In the genomic region with DNA sequence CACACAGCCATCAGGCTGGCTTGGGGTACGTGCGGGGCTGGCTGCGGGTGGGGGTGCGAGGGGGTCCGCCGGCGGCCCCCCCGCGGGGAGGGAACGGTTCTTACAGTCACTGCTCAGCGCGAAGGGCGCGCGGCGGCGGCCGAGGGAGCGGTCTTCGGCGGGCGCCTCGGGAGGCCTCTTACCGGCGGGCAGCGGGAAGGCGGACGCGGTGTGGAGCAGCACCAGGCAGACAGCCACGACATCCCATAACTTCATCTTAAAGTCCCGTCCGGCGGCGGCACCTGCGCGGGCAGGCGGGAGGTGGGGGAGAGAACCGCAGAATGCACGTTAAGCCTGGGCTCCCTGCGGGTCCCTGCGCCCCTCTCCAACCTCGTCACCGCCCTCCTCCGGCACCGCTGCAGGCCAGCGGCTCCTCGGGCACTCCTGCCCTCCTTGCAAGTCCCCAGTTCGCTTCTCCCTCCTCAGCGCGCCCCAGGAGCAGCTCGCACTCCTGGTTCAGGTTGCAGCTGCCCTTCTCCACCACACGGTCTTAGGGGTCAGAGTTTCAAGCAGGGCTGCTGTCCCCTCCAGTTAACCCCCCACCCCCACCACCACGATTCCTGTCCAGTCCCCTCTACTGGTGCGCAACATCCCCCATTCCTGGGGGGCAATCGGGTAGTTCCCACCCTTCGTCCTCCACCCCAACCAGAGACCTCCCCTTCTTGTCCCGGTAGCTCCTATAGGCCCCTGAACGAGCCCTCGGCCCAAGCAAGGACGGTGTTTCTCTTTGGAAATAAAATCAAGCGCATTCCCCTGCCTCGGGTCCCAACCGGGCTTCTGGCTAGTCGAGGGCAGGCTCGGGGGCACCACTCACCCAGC, we compare ENCODE assay signal across 10 cellular contexts. TPM values are rescaled to one million over a fixed set of nuclear protein-coding genes. Genes with fewer than 3 reads are reported as not detected.
DNase-seq lines count a peak whose midpoint lies in the region; FAIRE-seq and TF ChIP-seq lines count a peak whose summit lies in the region.
"Had no signal": no experiment of that assay in that cellular context is flagged by ENCODE, and none has a peak within 500 bp of the region (broad histone marks: within the 10 kb centered on the region; RNA-seq: fewer than 3 reads in every experiment).

No MANE protein-coding gene starts in this region.

- peaks cover 27% of the 10 kb centered on the region for H3K4me1 Mint-ChIP-seq in activated CD4-positive, alpha-beta memory T cell treated with anti-CD3 and anti-CD28 coated beads for 36 hours (ENCODE audit: low read depth)

- no peak for DNase-seq in brain microvascular endothelial cell
- no peak for DNase-seq in kidney epithelial cell (ENCODE audit: low read depth)
- DNase-seq in stomach, result no peak
- DNase-seq in activated CD4-positive, alpha-beta memory T cell treated with anti-CD3 and anti-CD28 coated beads for 36 hours, result no peak
- DNase-seq in GM12892 (ENCODE audit: insufficient read length), result no peak
- no peak for DNase-seq in activated CD4-positive, alpha-beta T cell treated with anti-CD3 and anti-CD28 coated beads, Interleukin-2, amount 50 U/mL, for 1 hour

- H3K4me3 ChIP-seq in HUES64 (ENCODE audit: low read length) (peak overlapping the region; percentile 56), brain microvascular endothelial cell (ENCODE audit: low read depth, low read length) (peak overlapping the region; percentile 55), kidney epithelial cell (ENCODE audit: low read depth, low read length) (peak overlapping the region; percentile 37), stomach (peak overlapping the region; percentile 29 to 38 (median 36))

- peak; percentile 22 for TF ChIP-seq CTCF in brain microvascular endothelial cell (IDR thresholded peaks at IDR 0.05; ENCODE audit: low read depth, low read length, missing control alignments)
- TF ChIP-seq CTCF in kidney epithelial cell (IDR thresholded peaks at IDR 0.05; ENCODE audit: insufficient read depth, low read length, poor library complexity, severe bottlenecking), result peak; percentile 16
- no peak for TF ChIP-seq CTCF in stomach (IDR thresholded peaks at IDR 0.05)

- TF ChIP-seq EP300 in stomach (IDR thresholded peaks at IDR 0.05), result no peak

- in situ Hi-C loops in brain microvascular endothelial cell (cut with HindIII; ENCODE audit: low pct_ligation_motif_present, low sequenced_read_pairs), result loop anchor here (25.0 kb wide), 1 partner anchor 353 kb away; no protein-coding TSS in a partner anchor

- no peaks in the 10 kb centered on the region for H3K36me3 Mint-ChIP-seq in activated CD4-positive, alpha-beta memory T cell treated with anti-CD3 and anti-CD28 coated beads for 36 hours

- H3K36me3 ChIP-seq in HUES64 (ENCODE audit: insufficient read depth, low read length), result no peaks in the 10 kb centered on the region
- H3K36me3 ChIP-seq in brain microvascular endothelial cell (replicated peaks), result no peaks in the 10 kb centered on the region
- H3K36me3 ChIP-seq in kidney epithelial cell (ENCODE audit: control insufficient read depth, insufficient read depth, low read length), result no peaks in the 10 kb centered on the region
- H3K36me3 ChIP-seq in stomach, result no peaks in the 10 kb centered on the region

- WGBS in HUES64, result 5% methylated on average over 65 of the region's 65 CpGs
- WGBS in stomach, 5 donors, result 12 to 35% (median 14%) methylated on average over 27 to 65 of the region's 65 CpGs

- H3K9ac ChIP-seq in HUES64 (ENCODE audit: low read depth, low read length), result peak overlapping the region; percentile 11; the same call in 1 of the 2 replicates

- H3K9me3 ChIP-seq in HUES64 (ENCODE audit: insufficient read depth, low read depth, low read length) (no peaks in the 10 kb centered on the region), stomach (no peaks in the 10 kb centered on the region)

- H3K27me3 ChIP-seq in HUES64 (ENCODE audit: insufficient read depth, low read length) (peaks cover 90% of the 10 kb centered on the region), brain microvascular endothelial cell (replicated peaks) (peaks cover 18% of the 10 kb centered on the region), kidney epithelial cell (ENCODE audit: control insufficient read depth, insufficient read depth, low read length) (peaks cover 49% of the 10 kb centered on the region), stomach (peaks cover 8 to 79% (median 62%) of the 10 kb centered on the region in 3 donors)

- CTCF ChIA-PET in activated CD4-positive, alpha-beta memory T cell treated with anti-CD3 and anti-CD28 coated beads for 36 hours (lab: Charles Lee), result interaction anchor here (0.8 kb wide), 1 partner anchor 421 kb away, joined by 3 read pairs; no protein-coding TSS in a partner anchor

- POLR2A ChIA-PET in activated CD4-positive, alpha-beta memory T cell treated with anti-CD3 and anti-CD28 coated beads for 36 hours (lab: Charles Lee), result no interaction called here

- no peaks in the 10 kb centered on the region for H3K9me3 Mint-ChIP-seq in activated CD4-positive, alpha-beta memory T cell treated with anti-CD3 and anti-CD28 coated beads for 36 hours

- FAIRE-seq in GM12892 (lab: Jason Lieb, UNC), result no peak

- H3K4me3 Mint-ChIP-seq in activated CD4-positive, alpha-beta memory T cell treated with anti-CD3 and anti-CD28 coated beads for 36 hours, result no peak overlapping the region

- H3K27me3 Mint-ChIP-seq in activated CD4-positive, alpha-beta memory T cell treated with anti-CD3 and anti-CD28 coated beads for 36 hours, result peaks cover 79% of the 10 kb centered on the region

- TF ChIP-seq POLR2A in stomach (IDR thresholded peaks at IDR 0.05) (no peak), GM12892 (IDR thresholded peaks at IDR 0.05; ENCODE audit: low read depth, low read length) (no peak)

- intact Hi-C loops in stomach (cut with DNase I; ENCODE audit: low total_unique reads), result loop anchor here (5.0 kb wide), 1 partner anchor 358 kb away; no protein-coding TSS in a partner anchor
- intact Hi-C loops in activated CD4-positive, alpha-beta memory T cell treated with anti-CD3 and anti-CD28 coated beads for 36 hours (cut with micrococcal nuclease), result no loop called here

- H3K4me1 ChIP-seq in HUES64 (ENCODE audit: insufficient read depth, low read length) (peaks cover 28% of the 10 kb centered on the region), stomach (peaks cover 29 to 69% (median 48%) of the 10 kb centered on the region in 4 donors)

- H3K27ac ChIP-seq in HUES64 (ENCODE audit: low read depth, low read length) (no peak overlapping the region), brain microvascular endothelial cell (no peak overlapping the region), stomach (peak overlapping the region in 4 of 5 donors; percentile 14 to 82 (median 44))

- no peak overlapping the region for H3K27ac Mint-ChIP-seq in activated CD4-positive, alpha-beta memory T cell treated with anti-CD3 and anti-CD28 coated beads for 36 hours

RNA-seq across cellular contexts. Expression of a gene that starts 5.1 kb away (rescaled TPM):
- polyA plus RNA-seq in HUES64 (2013, experiment 1 of 2), result 0.80 TPM
- 1.2 TPM for polyA plus RNA-seq in HUES64 (2013, experiment 2 of 2)
- total RNA-seq in kidney epithelial cell, result 0.41 and 1.0 TPM in 2 replicates
- total RNA-seq in stomach, result 1 to 10 TPM in 1 of 5 donors, under 1 TPM in 2, not detected in 2; 0.29 to 1.1 (median 0.29) TPM
- under 1 TPM; 0.55 to 0.93 (median 0.92) TPM for polyA plus RNA-seq in stomach
- not detected for total RNA-seq in activated CD4-positive, alpha-beta memory T cell treated with anti-CD3 and anti-CD28 coated beads for 36 hours
- 0.08 TPM for polyA plus RNA-seq in GM12892 (2012; ENCODE audit: missing spikeins)
- total RNA-seq: G401; glomerular endothelial cell; T-helper 2 cell treated with Interferon-gamma antibody and Interleukin-4, amounts not matched to agents 100 ng/mL and 5 ng/mL, for 36 hours had no signal

Comparison
In these comparisons a context has a peak if more than half of its experiments do, and no peak if none do; other contexts are left out.
1. H3K27ac ChIP-seq: peak in stomach (4 of 5); none in HUES64 (single experiment) and brain microvascular endothelial cell (single experiment).
2. CTCF ChIP-seq: peak in brain microvascular endothelial cell (single experiment) and kidney epithelial cell (single experiment); none in stomach (0 of 7).
3. Peak in every context shown above with its lines, with median percentiles within 50 percentile points of each other: H3K4me3 ChIP-seq.